In the genomic region with DNA sequence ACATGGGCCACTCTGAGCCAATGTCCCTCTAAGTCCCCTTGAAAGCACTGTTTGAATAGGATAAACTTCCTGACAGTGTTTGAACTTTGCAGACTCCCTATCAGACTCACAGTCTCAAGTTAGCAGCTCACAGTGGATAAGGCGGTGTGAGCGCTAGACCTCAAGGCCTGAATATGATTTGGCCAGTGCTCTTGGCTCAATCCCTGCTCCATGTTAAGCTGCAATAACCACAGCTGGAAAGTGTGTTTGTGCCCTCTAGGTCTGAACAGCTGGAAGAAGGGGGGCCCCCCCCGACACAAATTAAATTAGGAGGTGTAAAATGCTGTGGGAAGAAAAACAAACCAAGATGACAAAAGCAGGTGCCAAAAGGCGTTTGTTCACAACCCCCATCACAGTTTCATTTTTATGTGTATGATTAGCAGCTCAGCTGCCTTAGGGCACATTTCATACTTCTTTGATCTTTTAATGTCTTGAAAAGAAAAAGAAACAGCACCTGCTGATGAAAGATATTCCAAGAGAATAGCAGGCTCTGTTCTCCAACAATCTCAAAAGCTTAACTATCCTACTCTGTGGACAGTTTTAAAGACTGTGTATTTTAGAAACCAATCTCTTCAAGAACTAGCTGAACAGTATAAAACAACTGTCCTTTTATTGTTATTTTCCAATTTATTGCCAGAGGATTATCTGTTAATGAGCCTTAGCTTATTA, we compare ENCODE assay signal across 13 cellular contexts.
DNase-seq lines count a peak whose midpoint lies in the region; ATAC-seq and TF ChIP-seq lines count a peak whose summit lies in the region.
"Had no signal": no experiment of that assay in that cellular context is flagged by ENCODE, and none has a peak within 500 bp of the region (broad histone marks: within the 10 kb centered on the region; RNA-seq: fewer than 3 reads in every experiment).

No MANE protein-coding gene starts in this region.

- POLR2A ChIA-PET in PC-3 (lab: Charles Lee; ENCODE audit: unreplicated experiment): interaction anchor here (0.6 kb wide), 1 partner anchor 9 kb away, joined by 4 read pairs; no protein-coding TSS in a partner anchor

- H3K4me1 Mint-ChIP-seq in activated naive CD8-positive, alpha-beta T cell treated with anti-CD3 and anti-CD28 coated beads, Interleukin-2, amount 50 U/mL, for 24 hours: peaks cover 6% of the 10 kb centered on the region

- H2AFZ ChIP-seq in PC-3 (ENCODE audit: low read length): no peak overlapping the region

- H3K9me2 ChIP-seq in PC-3 (replicated peaks; ENCODE audit: low read length): no peaks in the 10 kb centered on the region

- H3K4me3 ChIP-seq in BE2C (ENCODE audit: low read depth, low read length): no peak overlapping the region
- no peak overlapping the region for H3K4me3 ChIP-seq in PC-3 (ENCODE audit: low read length)

- no peaks in the 10 kb centered on the region for H3K9me3 ChIP-seq in BE2C
- no peaks in the 10 kb centered on the region for H3K9me3 ChIP-seq in PC-3 (ENCODE audit: low read length)

- no peaks in the 10 kb centered on the region for H3K36me3 Mint-ChIP-seq in activated naive CD8-positive, alpha-beta T cell treated with anti-CD3 and anti-CD28 coated beads, Interleukin-2, amount 50 U/mL, for 24 hours (ENCODE audit: low read depth)
- H3K36me3 Mint-ChIP-seq: CD8-positive, alpha-beta memory T cell had no signal

- peak; percentile 6 for ATAC-seq in activated naive CD8-positive, alpha-beta T cell treated with anti-CD3 and anti-CD28 coated beads, Interleukin-2, amount 50 U/mL, for 24 hours
- ATAC-seq in HG03521 (IDR thresholded peaks at IDR 0.05; ENCODE audit: unreplicated experiment) (no peak), PC-3 (no peak)

- no peak overlapping the region for H3K27ac ChIP-seq in PC-3 (ENCODE audit: low read length)

- intact Hi-C loops in PC-3 (cut with micrococcal nuclease): loop anchor here (5.0 kb wide), 1 partner anchor 170 kb away; a partner anchor contains a TSS

- H4K20me1 ChIP-seq in PC-3 (ENCODE audit: low read length): no peaks in the 10 kb centered on the region

- no peaks in the 10 kb centered on the region for H3K9me3 Mint-ChIP-seq in activated naive CD8-positive, alpha-beta T cell treated with anti-CD3 and anti-CD28 coated beads, Interleukin-2, amount 50 U/mL, for 24 hours
- H3K9me3 Mint-ChIP-seq: CD8-positive, alpha-beta memory T cell; stimulated activated naive CD8-positive, alpha-beta T cell treated with anti-CD3 and anti-CD28 coated beads, Interleukin-15, Interleukin-2, amounts not matched to agents 100 ng/mL and 50 ng/mL, for 24 hours had no signal

- H3K4me1 ChIP-seq in BE2C: no peaks in the 10 kb centered on the region
- H3K4me1 ChIP-seq in PC-3 (ENCODE audit: insufficient read depth, low read length): peaks cover 21% of the 10 kb centered on the region

- DNase-seq in COLO829 (ENCODE audit: low spot score): peak; percentile 15
- DNase-seq in H4 (ENCODE audit: low spot score): peak; percentile 46
- no peak for DNase-seq in activated naive CD8-positive, alpha-beta T cell treated with anti-CD3 and anti-CD28 coated beads, Interleukin-2, amount 50 U/mL, for 24 hours
- peak; percentile 28 for DNase-seq in left kidney (ENCODE audit: low read depth, low spot score)
- no peak for DNase-seq in BE2C
- no peak for DNase-seq in PC-3
- DNase-seq in hepatic stellate cell (ENCODE audit: low spot score): no peak
- DNase-seq: activated CD4-positive, alpha-beta T cell treated with anti-CD3 and anti-CD28 coated beads for 1 hour; activated effector memory CD4-positive, alpha-beta T cell treated with Interleukin-2 at 50 U/mL for 16 hours; CD8-positive, alpha-beta memory T cell; KBM-7 had no signal

- H3K9ac ChIP-seq in PC-3 (ENCODE audit: low read length): no peak overlapping the region

- H3K4me3 Mint-ChIP-seq in activated naive CD8-positive, alpha-beta T cell treated with anti-CD3 and anti-CD28 coated beads, Interleukin-2, amount 50 U/mL, for 24 hours: no peak overlapping the region
- H3K4me3 Mint-ChIP-seq: CD8-positive, alpha-beta memory T cell; stimulated activated naive CD8-positive, alpha-beta T cell treated with anti-CD3 and anti-CD28 coated beads, Interleukin-15, Interleukin-2, amounts not matched to agents 100 ng/mL and 50 ng/mL, for 24 hours had no signal

- CTCF ChIA-PET in PC-3 (lab: Charles Lee): no interaction called here

- H3K27me3 ChIP-seq in BE2C (no peaks in the 10 kb centered on the region), PC-3 (ENCODE audit: low read length) (no peaks in the 10 kb centered on the region)

- H3K36me3 ChIP-seq in BE2C (no peaks in the 10 kb centered on the region), PC-3 (ENCODE audit: low read depth, low read length) (no peaks in the 10 kb centered on the region)

- H3K27ac Mint-ChIP-seq in activated naive CD8-positive, alpha-beta T cell treated with anti-CD3 and anti-CD28 coated beads, Interleukin-2, amount 50 U/mL, for 24 hours: no peak overlapping the region
- H3K27ac Mint-ChIP-seq: stimulated activated naive CD8-positive, alpha-beta T cell treated with anti-CD3 and anti-CD28 coated beads, Interleukin-15, Interleukin-2, amounts not matched to agents 100 ng/mL and 50 ng/mL, for 24 hours had no signal

- no peak overlapping the region for H3K4me2 ChIP-seq in PC-3 (ENCODE audit: low read length)

- H3K79me2 ChIP-seq in PC-3 (ENCODE audit: low read length): no peaks in the 10 kb centered on the region

- TF ChIP-seq CTCF in BE2C (IDR thresholded peaks at IDR 0.05; ENCODE audit: low read depth, low read length) (no peak), PC-3 (conservative IDR thresholded peaks at IDR 0.05; ENCODE audit: low read depth, low read length) (no peak)

- no TSS peak for BruUV-seq in PC-3 (replicated peaks; lab: Mats Ljungman, UMichigan)

- no peaks in the 10 kb centered on the region for H3F3A ChIP-seq in PC-3 (ENCODE audit: low read length, unreplicated experiment)

- H3K27me3 Mint-ChIP-seq in activated naive CD8-positive, alpha-beta T cell treated with anti-CD3 and anti-CD28 coated beads, Interleukin-2, amount 50 U/mL, for 24 hours: no peaks in the 10 kb centered on the region
- H3K27me3 Mint-ChIP-seq: CD8-positive, alpha-beta memory T cell; stimulated activated naive CD8-positive, alpha-beta T cell treated with anti-CD3 and anti-CD28 coated beads, Interleukin-15, Interleukin-2, amounts not matched to agents 100 ng/mL and 50 ng/mL, for 24 hours had no signal

Comparison
In these comparisons a context has a peak if more than half of its experiments do, and no peak if none do; other contexts are left out.
1. DNase-seq: peak in COLO829 (single experiment), H4 (single experiment) and left kidney (single experiment); none in activated naive CD8-positive, alpha-beta T cell treated with anti-CD3 and anti-CD28 coated beads, Interleukin-2, amount 50 U/mL, for 24 hours (single experiment), BE2C (single experiment), PC-3 (single experiment) and hepatic stellate cell (single experiment).